ENCODE assay signal across 24 cellular contexts in the genomic region with DNA sequence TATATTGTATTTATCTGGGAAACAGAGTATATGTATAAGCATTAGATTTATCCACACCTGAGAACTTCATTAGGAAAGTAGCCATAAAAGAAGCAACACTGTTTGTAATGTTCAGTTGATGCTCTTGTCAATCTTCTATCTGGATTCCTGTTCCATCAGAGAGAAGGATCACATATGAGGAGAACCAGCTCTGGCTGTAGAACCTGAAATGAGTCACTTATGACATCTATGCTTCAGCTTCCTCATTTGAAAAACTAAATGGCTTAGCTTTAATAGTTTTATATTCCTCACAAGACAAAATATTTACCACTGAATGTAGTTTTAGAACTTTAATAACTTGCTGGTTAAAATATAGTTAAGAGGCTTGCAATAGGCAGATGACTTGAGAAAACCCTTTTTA.
DNase-seq lines count a peak whose midpoint lies in the region; ATAC-seq and TF ChIP-seq lines count a peak whose summit lies in the region.
"Had no signal": no experiment of that assay in that cellular context is flagged by ENCODE, and none has a peak within 500 bp of the region (broad histone marks: within the 10 kb centered on the region; RNA-seq: fewer than 3 reads in every experiment).

No MANE protein-coding gene starts in this region.

- in situ Hi-C loops in G401 (cut with HindIII; ENCODE audit: low sequenced_read_pairs), result no loop called here

- no peak for TF ChIP-seq POLR2A in testis (IDR thresholded peaks at IDR 0.05)

- no peaks in the 10 kb centered on the region for H3K9me3 ChIP-seq in mucosa of descending colon
- H3K9me3 ChIP-seq in testis, result no peaks in the 10 kb centered on the region

- peak; percentile 58 for ATAC-seq in mucosa of descending colon
- ATAC-seq: effector memory CD8-positive, alpha-beta T cell; left lobe of liver; SK-N-SH treated with all-trans-retinoic acid at 6 μM for 48 hours had no signal

- H3K4me3 ChIP-seq in mucosa of descending colon, result no peak overlapping the region
- H3K4me3 ChIP-seq in testis, result no peak overlapping the region
- H3K4me3 ChIP-seq: upper lobe of left lung had no signal

- H3K27ac ChIP-seq in testis, result no peak overlapping the region
- H3K27ac ChIP-seq: upper lobe of left lung had no signal

- TF ChIP-seq CTCF in mucosa of descending colon (IDR thresholded peaks at IDR 0.05) (no peak), testis (IDR thresholded peaks at IDR 0.05) (no peak)

- DNase-seq in EL, result peak; percentile 11
- DNase-seq in MV-4-11 (lab: John Stamatoyannopoulos, UW), result peak; percentile 22
- peak; percentile 3 for DNase-seq in dermis blood vessel endothelial cell
- DNase-seq in mucosa of descending colon, result no peak
- no peak for DNase-seq in G401 (ENCODE audit: low spot score)
- DNase-seq in NCI-H69 (lab: John Stamatoyannopoulos, UW), result no peak
- DNase-seq in activated gamma-delta T cell (lab: John Stamatoyannopoulos, UW), result no peak
- DNase-seq in testis, result no peak
- DNase-seq: amniotic stem cell; CD4-positive, alpha-beta T cell; cerebellar nuclear complex; DMS53; effector memory CD8-positive, alpha-beta T cell; H7; NCI-H1105; NCI-H2107; NCI-H524; nucleus accumbens; stimulated activated CD4-positive, alpha-beta T cell treated with anti-CD3 and anti-CD28 coated beads, Interleukin-15, amount 100 ng/mL, for 24 hours; stimulated activated naive CD4-positive, alpha-beta T cell; T1000; upper lobe of left lung had no signal

- no peaks in the 10 kb centered on the region for H3K36me3 ChIP-seq in mucosa of descending colon (ENCODE audit: low read depth)
- no peaks in the 10 kb centered on the region for H3K36me3 ChIP-seq in testis (ENCODE audit: low read depth, missing control alignments)
- H3K36me3 ChIP-seq: upper lobe of left lung had no signal

- H3K4me1 ChIP-seq in mucosa of descending colon (ENCODE audit: low read depth), result peaks cover 9% of the 10 kb centered on the region
- H3K4me1 ChIP-seq in testis, result no peaks in the 10 kb centered on the region

- H3K27me3 ChIP-seq in testis, result no peaks in the 10 kb centered on the region
- H3K27me3 ChIP-seq: upper lobe of left lung had no signal

- intact Hi-C loops in mucosa of descending colon (cut with DNase I, micrococcal nuclease), result no loop called here
- intact Hi-C loops in testis (cut with DNase I; ENCODE audit: low total_unique reads), result no loop called here

Comparison
In these comparisons a context has a peak if more than half of its experiments do, and no peak if none do; other contexts are left out.
1. DNase-seq: peak in EL (single experiment), MV-4-11 (single experiment) and dermis blood vessel endothelial cell (single experiment); none in mucosa of descending colon (0 of 3), G401 (single experiment), NCI-H69 (single experiment), activated gamma-delta T cell (single experiment) and testis (single experiment).